In genomic region chr5:171961117-171961516, GRCh38 we compare ENCODE assay signal across 9 cellular contexts.
DNase-seq lines count a peak whose midpoint lies in the region; ATAC-seq and TF ChIP-seq lines count a peak whose summit lies in the region.
"Had no signal": no experiment of that assay in that cellular context is flagged by ENCODE, and none has a peak within 500 bp of the region (broad histone marks: within the 10 kb centered on the region; RNA-seq: fewer than 3 reads in every experiment).

No MANE protein-coding gene starts in this region.

- peak; percentile 67 for ATAC-seq in HG03521 (IDR thresholded peaks at IDR 0.05; ENCODE audit: unreplicated experiment)

- DNase-seq in GM10248 (ENCODE audit: extremely low spot score) (peak; percentile 60), GM20000 (ENCODE audit: low spot score) (peak; percentile 54), fibroblast of pulmonary artery (ENCODE audit: low read depth) (peak; percentile 39), DMS114 treated with DMSO at 0.1 percent for 48 hours (lab: John Stamatoyannopoulos, UW; ENCODE audit: unreplicated experiment) (no peak), NCI-H1092 treated with DMSO at 0.1 percent for 48 hours (lab: John Stamatoyannopoulos, UW) (no peak), RWPE1 (ENCODE audit: low spot score) (no peak), NCI-H187 (lab: John Stamatoyannopoulos, UW) (no peak)

- POLR2A ChIA-PET in GM10248 (lab: Yijun Ruan, JAX) (no interaction called here), RWPE1 (lab: Yijun Ruan, JAX; ENCODE audit: low non-redundant PET) (no interaction called here)

- no peak overlapping the region for H3K4me3 ChIP-seq in fibroblast of pulmonary artery (replicated peaks; ENCODE audit: low read depth, low read length)
- H3K4me3 ChIP-seq: SJSA1 had no signal

- CTCF ChIA-PET in GM10248 (lab: Yijun Ruan, JAX): interaction anchor here (0.8 to 2.9 kb wide), 8 partner anchors 9 to 227 kb away, joined by 3 to 14 read pairs (median 3); partner anchors contain the start of gene STK10
- CTCF ChIA-PET in RWPE1 (lab: Yijun Ruan, JAX): interaction anchor here (0.6 to 1.0 kb wide), 2 partner anchors 31 to 734 kb away, joined by 3 to 4 read pairs; no protein-coding TSS in a partner anchor

- TF ChIP-seq CTCF in GM10248 (IDR thresholded peaks at IDR 0.05; ENCODE audit: control extremely low read depth, extremely low read depth, low read depth, missing control alignments): no peak
- TF ChIP-seq CTCF in GM20000 (IDR thresholded peaks at IDR 0.05; ENCODE audit: extremely low read depth, missing control alignments): no peak
- TF ChIP-seq CTCF in fibroblast of pulmonary artery (IDR thresholded peaks at IDR 0.05; ENCODE audit: low read length, missing control alignments): no peak
- no peak for TF ChIP-seq CTCF in RWPE1 (conservative IDR thresholded peaks at IDR 0.05; ENCODE audit: low read depth)

- no peak overlapping the region for H3K27ac ChIP-seq in RWPE1
- H3K27ac ChIP-seq: SJSA1 had no signal

Comparison
In these comparisons a context has a peak if more than half of its experiments do, and no peak if none do; other contexts are left out.
1. DNase-seq: peak in GM10248 (single experiment), GM20000 (single experiment) and fibroblast of pulmonary artery (single experiment); none in DMS114 treated with DMSO at 0.1 percent for 48 hours (single experiment), NCI-H1092 treated with DMSO at 0.1 percent for 48 hours (single experiment), RWPE1 (single experiment) and NCI-H187 (0 of 2).